Comparison of ENCODE assay signal across 1 cellular context in genomic region chr1:150365945-150366344, GRCh38.
TF ChIP-seq lines count a peak whose summit lies in the region.

No MANE protein-coding gene starts in this region.

TF ChIP-seq in GM23338, 12 proteins besides CTCF, POLR2A, EP300 and RAD21 (continued from another document):
- TF ChIP-seq ZNF462 (CRISPR knock-in tag; IDR thresholded peaks at IDR 0.05), result no peak
TF ChIP-seq in GM23338: peak in this region for 0.
